Comparison of ENCODE assay signal across 18 cellular contexts in the genomic region with DNA sequence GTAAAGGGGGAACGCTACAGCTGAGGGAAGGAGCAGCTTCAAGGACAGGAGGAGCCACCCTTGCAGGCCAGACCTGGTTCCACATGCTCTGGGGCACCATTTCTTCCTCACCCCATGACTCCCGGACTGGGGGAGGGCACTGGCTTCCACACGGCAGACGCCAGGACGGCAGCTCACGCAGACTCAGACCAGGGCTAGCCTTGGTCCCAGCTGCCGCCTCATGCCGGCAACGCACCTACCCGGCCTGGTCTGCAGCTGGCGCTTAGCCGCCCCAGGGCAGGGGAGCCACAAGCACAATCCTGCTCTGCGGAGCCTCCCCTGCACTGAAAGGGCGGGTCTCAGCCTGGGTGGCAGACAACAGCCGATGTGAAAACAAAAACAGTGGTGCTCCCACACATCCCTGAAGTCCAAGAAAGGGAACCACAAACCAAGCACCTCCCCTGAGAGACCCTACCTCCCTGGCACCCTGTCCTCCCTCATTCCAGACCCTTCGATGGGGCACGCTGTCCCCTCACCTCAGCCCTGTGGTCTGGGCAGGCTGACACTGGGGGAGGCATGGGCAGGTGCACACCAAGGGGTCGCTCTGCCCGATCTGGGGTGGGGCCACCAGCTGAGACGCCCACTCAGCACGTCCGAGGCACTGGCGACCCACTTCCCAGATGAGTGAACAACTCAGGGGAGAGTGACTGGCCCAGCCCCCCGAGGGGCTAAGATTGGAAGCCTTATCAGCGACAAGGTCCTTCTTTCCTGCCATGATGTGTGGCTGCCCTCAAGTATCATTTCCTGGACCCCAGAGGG.
DNase-seq lines count a peak whose midpoint lies in the region; ATAC-seq, FAIRE-seq and TF ChIP-seq lines count a peak whose summit lies in the region.
"Had no signal": no experiment of that assay in that cellular context is flagged by ENCODE, and none has a peak within 500 bp of the region (broad histone marks: within the 10 kb centered on the region; RNA-seq: fewer than 3 reads in every experiment).

No MANE protein-coding gene starts in this region.

- DNase-seq in NCI-H524 treated with DMSO at 0.1 percent for 48 hours (lab: John Stamatoyannopoulos, UW) (peak; percentile 55), posterior vena cava (ENCODE audit: low spot score) (peak; percentile 69), nucleus accumbens (lab: John Stamatoyannopoulos, UW) (no peak), D721Med (ENCODE audit: insufficient read length, low spot score) (no peak)
- no peak for DNase-seq in activated CD4-positive, alpha-beta T cell treated with anti-CD3 and anti-CD28 coated beads, Interleukin-2, amount 50 U/mL, for 4 hours
- DNase-seq: activated CD4-positive, alpha-beta T cell treated with anti-CD3 and anti-CD28 coated beads, Interleukin-2, amount 10 ng/mL, durations not matched to agents 24 days and 14 days; activated CD8-positive, alpha-beta memory T cell treated with anti-CD3 and anti-CD28 coated beads, Interleukin-2, amount 50 U/mL, for 4 hours; activated effector memory CD4-positive, alpha-beta T cell treated with Interleukin-2 at 50 U/mL for 16 hours; IMR-90; NCI-H1694 treated with DMSO at 0.1 percent for 48 hours; NCI-H446; stimulated activated naive CD4-positive, alpha-beta T cell had no signal

- peaks cover 24% of the 10 kb centered on the region for H3K4me1 ChIP-seq in BLaER1

- peak; percentile 56 for ATAC-seq in esophagus mucosa
- ATAC-seq in HG03159 (IDR thresholded peaks at IDR 0.05; ENCODE audit: unreplicated experiment): no peak
- ATAC-seq: natural killer cell treated with Interleukin-12 subunit alpha and Interleukin-12 subunit beta and Interleukin-15 and Interleukin-18, amount 100 ng/mL, for 72 hours had no signal

- H3K27ac ChIP-seq in BLaER1: peak overlapping the region; percentile 11; the same call in 1 of the 2 replicates

- H3K9me3 ChIP-seq in BLaER1: peaks cover 12% of the 10 kb centered on the region
- H3K9me3 ChIP-seq: adrenal gland had no signal

- H3K27me3 ChIP-seq in BLaER1: no peaks in the 10 kb centered on the region
- H3K27me3 ChIP-seq: adrenal gland had no signal

- peak overlapping the region; percentile 60 for H3K4me2 ChIP-seq in BLaER1

- no peak overlapping the region for H3K4me3 ChIP-seq in BLaER1
- H3K4me3 ChIP-seq: adrenal gland had no signal

- peaks cover 6% of the 10 kb centered on the region; the same call in 1 of the 2 replicates for H4K20me1 ChIP-seq in BLaER1

- H3K36me3 ChIP-seq in BLaER1: peaks cover 48% of the 10 kb centered on the region
- H3K36me3 ChIP-seq: adrenal gland had no signal

- no peak for TF ChIP-seq CTCF in D721Med (IDR thresholded peaks at IDR 0.05; ENCODE audit: insufficient read depth, missing control alignments)

- intact Hi-C loops in posterior vena cava (cut with DNase I): no loop called here

- H3K9ac ChIP-seq in BLaER1: no peak overlapping the region

- FAIRE-seq in D721Med (lab: Jason Lieb, UNC): no peak
- FAIRE-seq: H54 had no signal

Comparison
In these comparisons a context has a peak if more than half of its experiments do, and no peak if none do; other contexts are left out.
1. DNase-seq: peak in NCI-H524 treated with DMSO at 0.1 percent for 48 hours (single experiment) and posterior vena cava (single experiment); none in nucleus accumbens (0 of 56), D721Med (single experiment) and activated CD4-positive, alpha-beta T cell treated with anti-CD3 and anti-CD28 coated beads, Interleukin-2, amount 50 U/mL, for 4 hours (0 of 2).